In genomic region chr17:31007695-31008373, GRCh38 we compare ENCODE assay signal across 1 cellular context.
TF ChIP-seq lines count a peak whose summit lies in the region.

No MANE protein-coding gene starts in this region.

TF ChIP-seq in GM12878, 131 proteins besides CTCF, POLR2A, EP300 and RAD21:
- TF ChIP-seq ZNF592 (IDR thresholded peaks at IDR 0.05) (no peak), RBBP5 (conservative IDR thresholded peaks at IDR 0.05) (no peak), SUZ12 (IDR thresholded peaks at IDR 0.05; ENCODE audit: unreplicated experiment) (no peak), SIX5 (IDR thresholded peaks at IDR 0.05; ENCODE audit: low read depth, low read length, severe bottlenecking) (no peak), SREBF1 (IDR thresholded peaks at IDR 0.05; ENCODE audit: low read length) (no peak), IRF4 (IDR thresholded peaks at IDR 0.05; ENCODE audit: low read depth, low read length) (no peak)
- TF ChIP-seq, protein P1, sequence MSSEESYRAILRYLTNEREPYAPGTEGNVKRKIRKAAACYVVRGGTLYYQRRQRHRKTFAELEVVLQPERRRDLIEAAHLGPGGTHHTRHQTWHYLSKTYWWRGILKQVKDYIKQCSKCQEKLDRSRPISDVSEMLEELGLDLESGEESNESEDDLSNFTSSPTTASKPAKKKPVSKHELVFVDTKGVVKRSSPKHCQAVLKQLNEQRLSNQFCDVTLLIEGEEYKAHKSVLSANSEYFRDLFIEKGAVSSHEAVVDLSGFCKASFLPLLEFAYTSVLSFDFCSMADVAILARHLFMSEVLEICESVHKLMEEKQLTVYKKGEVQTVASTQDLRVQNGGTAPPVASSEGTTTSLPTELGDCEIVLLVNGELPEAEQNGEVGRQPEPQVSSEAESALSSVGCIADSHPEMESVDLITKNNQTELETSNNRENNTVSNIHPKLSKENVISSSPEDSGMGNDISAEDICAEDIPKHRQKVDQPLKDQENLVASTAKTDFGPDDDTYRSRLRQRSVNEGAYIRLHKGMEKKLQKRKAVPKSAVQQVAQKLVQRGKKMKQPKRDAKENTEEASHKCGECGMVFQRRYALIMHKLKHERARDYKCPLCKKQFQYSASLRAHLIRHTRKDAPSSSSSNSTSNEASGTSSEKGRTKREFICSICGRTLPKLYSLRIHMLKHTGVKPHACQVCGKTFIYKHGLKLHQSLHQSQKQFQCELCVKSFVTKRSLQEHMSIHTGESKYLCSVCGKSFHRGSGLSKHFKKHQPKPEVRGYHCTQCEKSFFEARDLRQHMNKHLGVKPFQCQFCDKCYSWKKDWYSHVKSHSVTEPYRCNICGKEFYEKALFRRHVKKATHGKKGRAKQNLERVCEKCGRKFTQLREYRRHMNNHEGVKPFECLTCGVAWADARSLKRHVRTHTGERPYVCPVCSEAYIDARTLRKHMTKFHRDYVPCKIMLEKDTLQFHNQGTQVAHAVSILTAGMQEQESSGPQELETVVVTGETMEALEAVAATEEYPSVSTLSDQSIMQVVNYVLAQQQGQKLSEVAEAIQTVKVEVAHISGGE (CRISPR knock-in tag; IDR thresholded peaks at IDR 0.05) = no peak
- TF ChIP-seq, protein P2, sequence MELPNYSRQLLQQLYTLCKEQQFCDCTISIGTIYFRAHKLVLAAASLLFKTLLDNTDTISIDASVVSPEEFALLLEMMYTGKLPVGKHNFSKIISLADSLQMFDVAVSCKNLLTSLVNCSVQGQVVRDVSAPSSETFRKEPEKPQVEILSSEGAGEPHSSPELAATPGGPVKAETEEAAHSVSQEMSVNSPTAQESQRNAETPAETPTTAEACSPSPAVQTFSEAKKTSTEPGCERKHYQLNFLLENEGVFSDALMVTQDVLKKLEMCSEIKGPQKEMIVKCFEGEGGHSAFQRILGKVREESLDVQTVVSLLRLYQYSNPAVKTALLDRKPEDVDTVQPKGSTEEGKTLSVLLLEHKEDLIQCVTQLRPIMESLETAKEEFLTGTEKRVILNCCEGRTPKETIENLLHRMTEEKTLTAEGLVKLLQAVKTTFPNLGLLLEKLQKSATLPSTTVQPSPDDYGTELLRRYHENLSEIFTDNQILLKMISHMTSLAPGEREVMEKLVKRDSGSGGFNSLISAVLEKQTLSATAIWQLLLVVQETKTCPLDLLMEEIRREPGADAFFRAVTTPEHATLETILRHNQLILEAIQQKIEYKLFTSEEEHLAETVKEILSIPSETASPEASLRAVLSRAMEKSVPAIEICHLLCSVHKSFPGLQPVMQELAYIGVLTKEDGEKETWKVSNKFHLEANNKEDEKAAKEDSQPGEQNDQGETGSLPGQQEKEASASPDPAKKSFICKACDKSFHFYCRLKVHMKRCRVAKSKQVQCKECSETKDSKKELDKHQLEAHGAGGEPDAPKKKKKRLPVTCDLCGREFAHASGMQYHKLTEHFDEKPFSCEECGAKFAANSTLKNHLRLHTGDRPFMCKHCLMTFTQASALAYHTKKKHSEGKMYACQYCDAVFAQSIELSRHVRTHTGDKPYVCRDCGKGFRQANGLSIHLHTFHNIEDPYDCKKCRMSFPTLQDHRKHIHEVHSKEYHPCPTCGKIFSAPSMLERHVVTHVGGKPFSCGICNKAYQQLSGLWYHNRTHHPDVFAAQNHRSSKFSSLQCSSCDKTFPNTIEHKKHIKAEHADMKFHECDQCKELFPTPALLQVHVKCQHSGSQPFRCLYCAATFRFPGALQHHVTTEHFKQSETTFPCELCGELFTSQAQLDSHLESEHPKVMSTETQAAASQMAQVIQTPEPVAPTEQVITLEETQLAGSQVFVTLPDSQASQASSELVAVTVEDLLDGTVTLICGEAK (IDR thresholded peaks at IDR 0.05; ENCODE audit: borderline replicate concordance) = peak; percentile 66
